ENCODE assay signal across 1 cellular context in the genomic region with DNA sequence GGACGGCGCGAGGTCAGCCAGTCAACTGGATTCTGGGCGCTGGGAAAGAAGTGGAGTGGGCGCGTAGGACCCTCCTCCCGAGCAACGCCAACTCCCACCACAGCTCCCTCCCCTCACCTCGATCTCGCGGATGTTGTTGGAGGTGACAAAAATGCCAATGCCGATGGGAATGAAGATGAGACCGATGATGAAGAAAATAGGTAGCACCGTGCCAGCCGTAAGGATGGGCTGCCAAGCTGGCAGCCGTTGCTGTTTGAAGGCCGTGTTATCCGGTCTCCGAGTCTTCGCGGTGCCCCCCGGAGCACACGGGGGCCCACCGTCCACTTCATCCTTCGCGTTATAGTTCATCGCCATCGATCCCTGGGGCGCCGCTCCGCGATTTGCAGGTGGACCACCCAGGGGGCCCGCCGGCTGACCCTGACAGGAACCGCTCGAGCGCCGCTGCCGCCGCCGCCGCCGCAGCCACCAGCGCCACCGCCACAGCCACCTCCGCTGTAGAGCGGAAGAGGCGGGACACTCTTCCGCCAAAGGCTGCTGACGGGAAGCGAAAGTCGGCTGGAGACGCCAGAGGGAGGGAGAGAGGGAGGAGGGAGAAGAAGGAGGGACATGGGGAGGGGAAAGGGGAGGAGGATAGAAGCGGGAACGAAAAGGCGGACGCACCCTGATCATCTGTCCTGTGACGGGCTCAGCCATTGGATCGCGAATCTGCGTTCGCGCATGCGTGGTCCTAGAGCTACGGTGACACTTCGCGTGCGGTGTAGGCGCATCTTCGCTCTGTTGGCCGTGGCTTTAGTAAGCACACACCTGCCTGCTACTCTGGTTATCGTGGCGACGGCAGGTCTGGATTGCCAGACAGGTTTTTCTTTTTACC.
A peak's percentile ranks its signal among the peaks of the same experiment; 100 is the strongest.
TF ChIP-seq lines count a peak whose summit lies in the region.

A gene (minus strand): TSS at position 508 of the 871 bp plus-strand sequence. CDS start 154 bp downstream, at position 354.

TF ChIP-seq in K562, 482 proteins besides CTCF, POLR2A, EP300 and RAD21 (continued from another document and continues in another):
- TF ChIP-seq, protein P1, sequence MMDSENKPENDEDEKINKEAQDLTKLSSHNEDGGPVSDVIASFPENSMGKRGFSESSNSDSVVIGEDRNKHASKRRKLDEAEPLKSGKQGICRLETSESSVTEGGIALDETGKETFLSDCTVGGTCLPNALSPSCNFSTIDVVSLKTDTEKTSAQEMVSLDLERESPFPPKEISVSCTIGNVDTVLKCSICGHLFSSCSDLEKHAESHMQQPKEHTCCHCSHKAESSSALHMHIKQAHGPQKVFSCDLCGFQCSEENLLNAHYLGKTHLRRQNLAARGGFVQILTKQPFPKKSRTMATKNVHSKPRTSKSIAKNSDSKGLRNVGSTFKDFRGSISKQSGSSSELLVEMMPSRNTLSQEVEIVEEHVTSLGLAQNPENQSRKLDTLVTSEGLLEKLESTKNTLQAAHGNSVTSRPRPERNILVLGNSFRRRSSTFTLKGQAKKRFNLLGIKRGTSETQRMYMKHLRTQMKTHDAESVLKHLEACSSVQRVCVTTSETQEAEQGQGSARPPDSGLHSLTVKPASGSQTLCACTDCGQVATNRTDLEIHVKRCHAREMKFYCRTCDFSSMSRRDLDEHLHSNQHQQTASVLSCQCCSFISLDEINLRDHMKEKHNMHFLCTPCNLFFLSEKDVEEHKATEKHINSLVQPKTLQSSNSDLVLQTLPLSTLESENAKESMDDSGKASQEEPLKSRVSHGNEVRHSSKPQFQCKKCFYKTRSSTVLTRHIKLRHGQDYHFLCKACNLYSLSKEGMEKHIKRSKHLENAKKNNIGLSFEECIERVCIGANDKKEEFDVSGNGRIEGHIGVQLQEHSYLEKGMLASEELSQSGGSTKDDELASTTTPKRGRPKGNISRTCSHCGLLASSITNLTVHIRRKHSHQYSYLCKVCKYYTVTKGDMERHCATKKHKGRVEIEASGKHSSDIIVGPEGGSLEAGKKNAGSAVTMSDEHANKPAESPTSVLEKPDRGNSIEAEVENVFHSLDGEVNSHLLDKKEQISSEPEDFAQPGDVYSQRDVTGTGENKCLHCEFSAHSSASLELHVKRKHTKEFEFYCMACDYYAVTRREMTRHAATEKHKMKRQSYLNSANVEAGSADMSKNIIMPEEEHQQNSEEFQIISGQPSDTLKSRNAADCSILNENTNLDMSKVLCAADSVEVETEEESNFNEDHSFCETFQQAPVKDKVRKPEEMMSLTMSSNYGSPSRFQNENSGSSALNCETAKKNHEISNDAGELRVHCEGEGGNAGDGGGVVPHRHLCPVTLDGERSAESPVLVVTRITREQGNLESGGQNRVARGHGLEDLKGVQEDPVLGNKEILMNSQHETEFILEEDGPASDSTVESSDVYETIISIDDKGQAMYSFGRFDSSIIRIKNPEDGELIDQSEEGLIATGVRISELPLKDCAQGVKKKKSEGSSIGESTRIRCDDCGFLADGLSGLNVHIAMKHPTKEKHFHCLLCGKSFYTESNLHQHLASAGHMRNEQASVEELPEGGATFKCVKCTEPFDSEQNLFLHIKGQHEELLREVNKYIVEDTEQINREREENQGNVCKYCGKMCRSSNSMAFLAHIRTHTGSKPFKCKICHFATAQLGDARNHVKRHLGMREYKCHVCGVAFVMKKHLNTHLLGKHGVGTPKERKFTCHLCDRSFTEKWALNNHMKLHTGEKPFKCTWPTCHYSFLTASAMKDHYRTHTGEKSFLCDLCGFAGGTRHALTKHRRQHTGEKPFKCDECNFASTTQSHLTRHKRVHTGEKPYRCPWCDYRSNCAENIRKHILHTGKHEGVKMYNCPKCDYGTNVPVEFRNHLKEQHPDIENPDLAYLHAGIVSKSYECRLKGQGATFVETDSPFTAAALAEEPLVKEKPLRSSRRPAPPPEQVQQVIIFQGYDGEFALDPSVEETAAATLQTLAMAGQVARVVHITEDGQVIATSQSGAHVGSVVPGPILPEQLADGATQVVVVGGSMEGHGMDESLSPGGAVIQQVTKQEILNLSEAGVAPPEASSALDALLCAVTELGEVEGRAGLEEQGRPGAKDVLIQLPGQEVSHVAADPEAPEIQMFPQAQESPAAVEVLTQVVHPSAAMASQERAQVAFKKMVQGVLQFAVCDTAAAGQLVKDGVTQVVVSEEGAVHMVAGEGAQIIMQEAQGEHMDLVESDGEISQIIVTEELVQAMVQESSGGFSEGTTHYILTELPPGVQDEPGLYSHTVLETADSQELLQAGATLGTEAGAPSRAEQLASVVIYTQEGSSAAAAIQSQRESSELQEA (IDR thresholded peaks at IDR 0.05; ENCODE audit: low read depth): peak; percentile 78
- TF ChIP-seq TBL1XR1 (IDR thresholded peaks at IDR 0.05; ENCODE audit: low read length in 2 of 2) (peak in 1 of 2 experiments; percentile 59; a peak in 1 of 4 replicates), ADNP (tag; IDR thresholded peaks at IDR 0.05) (no peak), ZNF561 (CRISPR knock-in tag; conservative IDR thresholded peaks at IDR 0.05) (no peak), SMC3 (conservative IDR thresholded peaks at IDR 0.05; ENCODE audit: insufficient read depth, low read depth, low read length) (no peak), RBFOX2 (IDR thresholded peaks at IDR 0.05; ENCODE audit: low read depth, low read length) (peak; percentile 92), GABPA (tag; conservative IDR thresholded peaks at IDR 0.05; ENCODE audit: low read depth) (peak; percentile 95), ZNF174 (CRISPR knock-in tag; IDR thresholded peaks at IDR 0.05) (no peak), TEAD2 (tag; IDR thresholded peaks at IDR 0.05) (no peak), MTA1 (IDR thresholded peaks at IDR 0.05; ENCODE audit: borderline replicate concordance) (no peak), POLR2G (IDR thresholded peaks at IDR 0.05; ENCODE audit: low read depth, low read length) (peak; percentile 95), HDAC2 (IDR thresholded peaks at IDR 0.05) (no peak; the same call in 1 of the 2 replicates), KDM1A (IDR thresholded peaks at IDR 0.05) (no peak), ZNF23 (CRISPR knock-in tag; IDR thresholded peaks at IDR 0.05) (no peak), ZNF785 (CRISPR knock-in tag; IDR thresholded peaks at IDR 0.05) (no peak), RAD51 (IDR thresholded peaks at IDR 0.05; ENCODE audit: borderline replicate concordance, low read depth) (peak; percentile 83), ZNF143 (CRISPR knock-in tag; IDR thresholded peaks at IDR 0.05) (no peak; the same call in 1 of the 2 replicates), MAZ (CRISPR knock-in tag; conservative IDR thresholded peaks at IDR 0.05 in 1 of 2, IDR thresholded peaks at IDR 0.05 in 1 of 2) (peak; percentile 93 to 94), CC2D1A (IDR thresholded peaks at IDR 0.05) (peak; percentile 46; the same call in 1 of the 2 replicates), FOXA1 (IDR thresholded peaks at IDR 0.05; ENCODE audit: borderline replicate concordance) (no peak), ZNF764 (CRISPR knock-in tag; IDR thresholded peaks at IDR 0.05; ENCODE audit: low read depth) (no peak), CBX1 (IDR thresholded peaks at IDR 0.05; ENCODE audit: low read depth) (no peak), EZH2 (IDR thresholded peaks at IDR 0.05; ENCODE audit: borderline replicate concordance, low read depth, low read length) (no peak), ZKSCAN8 (CRISPR knock-in tag; IDR thresholded peaks at IDR 0.05) (no peak), MBD2 (IDR thresholded peaks at IDR 0.05; ENCODE audit: borderline replicate concordance, low read depth) (0 out of 2 replicates have a peak, but pooled peaks have one; percentile 45), GATAD2B (IDR thresholded peaks at IDR 0.05; ENCODE audit: borderline replicate concordance) (no peak), ZNF778 (CRISPR knock-in tag; IDR thresholded peaks at IDR 0.05) (no peak), PCBP1 (IDR thresholded peaks at IDR 0.05; ENCODE audit: low read depth, low read length, poor library complexity, severe bottlenecking) (peak; percentile 95), NR3C1 (CRISPR knock-in tag; IDR thresholded peaks at IDR 0.05) (no peak), ZFPM2 (CRISPR knock-in tag; IDR thresholded peaks at IDR 0.05) (no peak), MIER1 (IDR thresholded peaks at IDR 0.05; ENCODE audit: low read depth) (no peak), SRSF3 (IDR thresholded peaks at IDR 0.05; ENCODE audit: insufficient read depth, low read length) (no peak), TOE1 (IDR thresholded peaks at IDR 0.05; ENCODE audit: borderline replicate concordance) (peak; percentile 42; the same call in 1 of the 2 replicates), TOE1 (CRISPR knock-in tag; IDR thresholded peaks at IDR 0.05; ENCODE audit: borderline replicate concordance, low read depth) (no peak), NCOA2 (IDR thresholded peaks at IDR 0.05; ENCODE audit: partially characterized antibody in 2 of 2) (no peak), ETS2 (tag; IDR thresholded peaks at IDR 0.05; ENCODE audit: borderline replicate concordance, poor library complexity, severe bottlenecking) (no peak), RFX5 (IDR thresholded peaks at IDR 0.05; ENCODE audit: low read depth, low read length) (no peak)
- TF ChIP-seq, protein P2, sequence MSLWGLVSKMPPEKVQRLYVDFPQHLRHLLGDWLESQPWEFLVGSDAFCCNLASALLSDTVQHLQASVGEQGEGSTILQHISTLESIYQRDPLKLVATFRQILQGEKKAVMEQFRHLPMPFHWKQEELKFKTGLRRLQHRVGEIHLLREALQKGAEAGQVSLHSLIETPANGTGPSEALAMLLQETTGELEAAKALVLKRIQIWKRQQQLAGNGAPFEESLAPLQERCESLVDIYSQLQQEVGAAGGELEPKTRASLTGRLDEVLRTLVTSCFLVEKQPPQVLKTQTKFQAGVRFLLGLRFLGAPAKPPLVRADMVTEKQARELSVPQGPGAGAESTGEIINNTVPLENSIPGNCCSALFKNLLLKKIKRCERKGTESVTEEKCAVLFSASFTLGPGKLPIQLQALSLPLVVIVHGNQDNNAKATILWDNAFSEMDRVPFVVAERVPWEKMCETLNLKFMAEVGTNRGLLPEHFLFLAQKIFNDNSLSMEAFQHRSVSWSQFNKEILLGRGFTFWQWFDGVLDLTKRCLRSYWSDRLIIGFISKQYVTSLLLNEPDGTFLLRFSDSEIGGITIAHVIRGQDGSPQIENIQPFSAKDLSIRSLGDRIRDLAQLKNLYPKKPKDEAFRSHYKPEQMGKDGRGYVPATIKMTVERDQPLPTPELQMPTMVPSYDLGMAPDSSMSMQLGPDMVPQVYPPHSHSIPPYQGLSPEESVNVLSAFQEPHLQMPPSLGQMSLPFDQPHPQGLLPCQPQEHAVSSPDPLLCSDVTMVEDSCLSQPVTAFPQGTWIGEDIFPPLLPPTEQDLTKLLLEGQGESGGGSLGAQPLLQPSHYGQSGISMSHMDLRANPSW (CRISPR knock-in tag; IDR thresholded peaks at IDR 0.05): no peak
- TF ChIP-seq, protein P3, sequence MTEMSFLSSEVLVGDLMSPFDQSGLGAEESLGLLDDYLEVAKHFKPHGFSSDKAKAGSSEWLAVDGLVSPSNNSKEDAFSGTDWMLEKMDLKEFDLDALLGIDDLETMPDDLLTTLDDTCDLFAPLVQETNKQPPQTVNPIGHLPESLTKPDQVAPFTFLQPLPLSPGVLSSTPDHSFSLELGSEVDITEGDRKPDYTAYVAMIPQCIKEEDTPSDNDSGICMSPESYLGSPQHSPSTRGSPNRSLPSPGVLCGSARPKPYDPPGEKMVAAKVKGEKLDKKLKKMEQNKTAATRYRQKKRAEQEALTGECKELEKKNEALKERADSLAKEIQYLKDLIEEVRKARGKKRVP (CRISPR knock-in tag; IDR thresholded peaks at IDR 0.05): no peak
- TF ChIP-seq, protein P4, sequence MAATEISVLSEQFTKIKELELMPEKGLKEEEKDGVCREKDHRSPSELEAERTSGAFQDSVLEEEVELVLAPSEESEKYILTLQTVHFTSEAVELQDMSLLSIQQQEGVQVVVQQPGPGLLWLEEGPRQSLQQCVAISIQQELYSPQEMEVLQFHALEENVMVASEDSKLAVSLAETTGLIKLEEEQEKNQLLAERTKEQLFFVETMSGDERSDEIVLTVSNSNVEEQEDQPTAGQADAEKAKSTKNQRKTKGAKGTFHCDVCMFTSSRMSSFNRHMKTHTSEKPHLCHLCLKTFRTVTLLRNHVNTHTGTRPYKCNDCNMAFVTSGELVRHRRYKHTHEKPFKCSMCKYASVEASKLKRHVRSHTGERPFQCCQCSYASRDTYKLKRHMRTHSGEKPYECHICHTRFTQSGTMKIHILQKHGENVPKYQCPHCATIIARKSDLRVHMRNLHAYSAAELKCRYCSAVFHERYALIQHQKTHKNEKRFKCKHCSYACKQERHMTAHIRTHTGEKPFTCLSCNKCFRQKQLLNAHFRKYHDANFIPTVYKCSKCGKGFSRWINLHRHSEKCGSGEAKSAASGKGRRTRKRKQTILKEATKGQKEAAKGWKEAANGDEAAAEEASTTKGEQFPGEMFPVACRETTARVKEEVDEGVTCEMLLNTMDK (IDR thresholded peaks at IDR 0.05; ENCODE audit: borderline replicate concordance, insufficient read depth, low read depth, low read length, poor library complexity, severe bottlenecking): no peak
- TF ChIP-seq, protein P5, sequence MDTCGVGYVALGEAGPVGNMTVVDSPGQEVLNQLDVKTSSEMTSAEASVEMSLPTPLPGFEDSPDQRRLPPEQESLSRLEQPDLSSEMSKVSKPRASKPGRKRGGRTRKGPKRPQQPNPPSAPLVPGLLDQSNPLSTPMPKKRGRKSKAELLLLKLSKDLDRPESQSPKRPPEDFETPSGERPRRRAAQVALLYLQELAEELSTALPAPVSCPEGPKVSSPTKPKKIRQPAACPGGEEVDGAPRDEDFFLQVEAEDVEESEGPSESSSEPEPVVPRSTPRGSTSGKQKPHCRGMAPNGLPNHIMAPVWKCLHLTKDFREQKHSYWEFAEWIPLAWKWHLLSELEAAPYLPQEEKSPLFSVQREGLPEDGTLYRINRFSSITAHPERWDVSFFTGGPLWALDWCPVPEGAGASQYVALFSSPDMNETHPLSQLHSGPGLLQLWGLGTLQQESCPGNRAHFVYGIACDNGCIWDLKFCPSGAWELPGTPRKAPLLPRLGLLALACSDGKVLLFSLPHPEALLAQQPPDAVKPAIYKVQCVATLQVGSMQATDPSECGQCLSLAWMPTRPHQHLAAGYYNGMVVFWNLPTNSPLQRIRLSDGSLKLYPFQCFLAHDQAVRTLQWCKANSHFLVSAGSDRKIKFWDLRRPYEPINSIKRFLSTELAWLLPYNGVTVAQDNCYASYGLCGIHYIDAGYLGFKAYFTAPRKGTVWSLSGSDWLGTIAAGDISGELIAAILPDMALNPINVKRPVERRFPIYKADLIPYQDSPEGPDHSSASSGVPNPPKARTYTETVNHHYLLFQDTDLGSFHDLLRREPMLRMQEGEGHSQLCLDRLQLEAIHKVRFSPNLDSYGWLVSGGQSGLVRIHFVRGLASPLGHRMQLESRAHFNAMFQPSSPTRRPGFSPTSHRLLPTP (IDR thresholded peaks at IDR 0.05; ENCODE audit: borderline replicate concordance, extremely low read depth, insufficient read length): no peak
- TF ChIP-seq, protein P6, sequence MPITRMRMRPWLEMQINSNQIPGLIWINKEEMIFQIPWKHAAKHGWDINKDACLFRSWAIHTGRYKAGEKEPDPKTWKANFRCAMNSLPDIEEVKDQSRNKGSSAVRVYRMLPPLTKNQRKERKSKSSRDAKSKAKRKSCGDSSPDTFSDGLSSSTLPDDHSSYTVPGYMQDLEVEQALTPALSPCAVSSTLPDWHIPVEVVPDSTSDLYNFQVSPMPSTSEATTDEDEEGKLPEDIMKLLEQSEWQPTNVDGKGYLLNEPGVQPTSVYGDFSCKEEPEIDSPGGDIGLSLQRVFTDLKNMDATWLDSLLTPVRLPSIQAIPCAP (CRISPR knock-in tag; IDR thresholded peaks at IDR 0.05; ENCODE audit: borderline replicate concordance): no peak
